ENCODE assay signal across 1 cellular context in the genomic region with DNA sequence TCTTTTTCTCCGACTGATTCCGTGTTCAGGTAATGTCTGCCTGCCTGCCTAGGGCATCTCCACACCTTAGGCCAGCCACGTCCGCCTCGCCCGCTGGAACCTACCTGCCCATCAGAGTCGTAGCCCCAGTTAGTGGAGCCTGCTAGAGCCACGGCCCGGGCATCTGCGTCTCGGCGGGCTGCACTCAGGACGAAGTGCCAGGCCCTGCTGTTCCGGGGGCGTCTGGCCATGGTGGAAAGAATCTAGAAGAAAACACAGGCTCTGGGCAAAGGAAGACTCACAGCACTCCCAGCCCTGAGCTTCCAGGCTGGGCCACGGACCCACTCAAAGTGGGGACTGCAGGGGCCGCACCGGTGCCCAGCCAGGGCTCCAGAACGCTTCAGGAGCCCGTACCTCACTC.
TF ChIP-seq lines count a peak whose summit lies in the region.

No MANE protein-coding gene starts in this region.

TF ChIP-seq in K562, 482 proteins besides CTCF, POLR2A, EP300 and RAD21:
- TF ChIP-seq TAF15 (IDR thresholded peaks at IDR 0.05; ENCODE audit: low read depth, low read length), result no peak
- no peak for TF ChIP-seq CREB3 (tag; conservative IDR thresholded peaks at IDR 0.05; ENCODE audit: low read depth)
- peak; percentile 20; the same call in 1 of the 2 replicates for TF ChIP-seq POLR2G (IDR thresholded peaks at IDR 0.05; ENCODE audit: low read depth, low read length)
- no peak for TF ChIP-seq ZNF146 (CRISPR knock-in tag; IDR thresholded peaks at IDR 0.05; ENCODE audit: unreplicated experiment)
- TF ChIP-seq GTF2A2 (tag; IDR thresholded peaks at IDR 0.05), result no peak
- no peak for TF ChIP-seq MXI1 (IDR thresholded peaks at IDR 0.05; ENCODE audit: low read depth, low read length)
- TF ChIP-seq, protein P1, sequence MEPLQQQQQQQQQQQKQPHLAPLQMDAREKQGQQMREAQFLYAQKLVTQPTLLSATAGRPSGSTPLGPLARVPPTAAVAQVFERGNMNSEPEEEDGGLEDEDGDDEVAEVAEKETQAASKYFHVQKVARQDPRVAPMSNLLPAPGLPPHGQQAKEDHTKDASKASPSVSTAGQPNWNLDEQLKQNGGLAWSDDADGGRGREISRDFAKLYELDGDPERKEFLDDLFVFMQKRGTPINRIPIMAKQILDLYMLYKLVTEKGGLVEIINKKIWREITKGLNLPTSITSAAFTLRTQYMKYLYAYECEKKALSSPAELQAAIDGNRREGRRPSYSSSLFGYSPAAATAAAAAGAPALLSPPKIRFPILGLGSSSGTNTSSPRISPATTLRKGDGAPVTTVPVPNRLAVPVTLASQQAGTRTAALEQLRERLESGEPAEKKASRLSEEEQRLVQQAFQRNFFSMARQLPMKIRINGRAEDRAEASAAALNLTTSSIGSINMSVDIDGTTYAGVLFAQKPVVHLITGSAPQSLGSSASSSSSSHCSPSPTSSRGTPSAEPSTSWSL (CRISPR knock-in tag; IDR thresholded peaks at IDR 0.05; ENCODE audit: borderline replicate concordance), result no peak
- TF ChIP-seq, protein P2, sequence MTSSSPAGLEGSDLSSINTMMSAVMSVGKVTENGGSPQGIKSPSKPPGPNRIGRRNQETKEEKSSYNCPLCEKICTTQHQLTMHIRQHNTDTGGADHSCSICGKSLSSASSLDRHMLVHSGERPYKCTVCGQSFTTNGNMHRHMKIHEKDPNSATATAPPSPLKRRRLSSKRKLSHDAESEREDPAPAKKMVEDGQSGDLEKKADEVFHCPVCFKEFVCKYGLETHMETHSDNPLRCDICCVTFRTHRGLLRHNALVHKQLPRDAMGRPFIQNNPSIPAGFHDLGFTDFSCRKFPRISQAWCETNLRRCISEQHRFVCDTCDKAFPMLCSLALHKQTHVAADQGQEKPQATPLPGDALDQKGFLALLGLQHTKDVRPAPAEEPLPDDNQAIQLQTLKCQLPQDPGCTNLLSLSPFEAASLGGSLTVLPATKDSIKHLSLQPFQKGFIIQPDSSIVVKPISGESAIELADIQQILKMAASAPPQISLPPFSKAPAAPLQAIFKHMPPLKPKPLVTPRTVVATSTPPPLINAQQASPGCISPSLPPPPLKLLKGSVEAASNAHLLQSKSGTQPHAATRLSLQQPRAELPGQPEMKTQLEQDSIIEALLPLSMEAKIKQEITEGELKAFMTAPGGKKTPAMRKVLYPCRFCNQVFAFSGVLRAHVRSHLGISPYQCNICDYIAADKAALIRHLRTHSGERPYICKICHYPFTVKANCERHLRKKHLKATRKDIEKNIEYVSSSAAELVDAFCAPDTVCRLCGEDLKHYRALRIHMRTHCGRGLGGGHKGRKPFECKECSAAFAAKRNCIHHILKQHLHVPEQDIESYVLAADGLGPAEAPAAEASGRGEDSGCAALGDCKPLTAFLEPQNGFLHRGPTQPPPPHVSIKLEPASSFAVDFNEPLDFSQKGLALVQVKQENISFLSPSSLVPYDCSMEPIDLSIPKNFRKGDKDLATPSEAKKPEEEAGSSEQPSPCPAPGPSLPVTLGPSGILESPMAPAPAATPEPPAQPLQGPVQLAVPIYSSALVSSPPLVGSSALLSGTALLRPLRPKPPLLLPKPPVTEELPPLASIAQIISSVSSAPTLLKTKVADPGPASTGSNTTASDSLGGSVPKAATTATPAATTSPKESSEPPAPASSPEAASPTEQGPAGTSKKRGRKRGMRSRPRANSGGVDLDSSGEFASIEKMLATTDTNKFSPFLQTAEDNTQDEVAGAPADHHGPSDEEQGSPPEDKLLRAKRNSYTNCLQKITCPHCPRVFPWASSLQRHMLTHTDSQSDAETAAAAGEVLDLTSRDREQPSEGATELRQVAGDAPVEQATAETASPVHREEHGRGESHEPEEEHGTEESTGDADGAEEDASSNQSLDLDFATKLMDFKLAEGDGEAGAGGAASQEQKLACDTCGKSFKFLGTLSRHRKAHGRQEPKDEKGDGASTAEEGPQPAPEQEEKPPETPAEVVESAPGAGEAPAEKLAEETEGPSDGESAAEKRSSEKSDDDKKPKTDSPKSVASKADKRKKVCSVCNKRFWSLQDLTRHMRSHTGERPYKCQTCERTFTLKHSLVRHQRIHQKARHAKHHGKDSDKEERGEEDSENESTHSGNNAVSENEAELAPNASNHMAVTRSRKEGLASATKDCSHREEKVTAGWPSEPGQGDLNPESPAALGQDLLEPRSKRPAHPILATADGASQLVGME (CRISPR knock-in tag; IDR thresholded peaks at IDR 0.05), result no peak
- no peak for TF ChIP-seq GTF2F1 (IDR thresholded peaks at IDR 0.05; ENCODE audit: low read depth, low read length)
- TF ChIP-seq TAF1 (IDR thresholded peaks at IDR 0.05; ENCODE audit: control insufficient read depth, extremely low read depth, insufficient read depth, low read length, severe bottlenecking), result no peak
- peak; percentile 0 for TF ChIP-seq RBM22 (IDR thresholded peaks at IDR 0.05; ENCODE audit: low read depth, low read length, poor library complexity, severe bottlenecking)
- TF ChIP-seq ZNF277 (CRISPR knock-in tag; IDR thresholded peaks at IDR 0.05; ENCODE audit: borderline replicate concordance), result no peak
- peak; percentile 26 for TF ChIP-seq CHD1 (IDR thresholded peaks at IDR 0.05; ENCODE audit: low read length)
- no peak for TF ChIP-seq NCOR1 (IDR thresholded peaks at IDR 0.05)
- TF ChIP-seq ZNF318 (IDR thresholded peaks at IDR 0.05; ENCODE audit: borderline replicate concordance in 1 of 2, low read depth in 1 of 2), result no peak
- TF ChIP-seq SP2 (IDR thresholded peaks at IDR 0.05; ENCODE audit: extremely low read depth, low read depth, low read length, poor library complexity, severe bottlenecking), result no peak
- TF ChIP-seq NR3C1 (CRISPR knock-in tag; IDR thresholded peaks at IDR 0.05), result no peak
- TF ChIP-seq MTF1 (CRISPR knock-in tag; IDR thresholded peaks at IDR 0.05; ENCODE audit: borderline replicate concordance), result no peak
- TF ChIP-seq PTBP1 (IDR thresholded peaks at IDR 0.05; ENCODE audit: low read depth, low read length), result no peak
- TF ChIP-seq POU5F1 (IDR thresholded peaks at IDR 0.05; ENCODE audit: borderline replicate concordance, low read depth, low read length, partially characterized antibody), result no peak
- TF ChIP-seq PURB (CRISPR knock-in tag; IDR thresholded peaks at IDR 0.05; ENCODE audit: low read depth), result no peak
- no peak for TF ChIP-seq REST (CRISPR knock-in tag; IDR thresholded peaks at IDR 0.05; ENCODE audit: low read depth)
- TF ChIP-seq, protein P3, sequence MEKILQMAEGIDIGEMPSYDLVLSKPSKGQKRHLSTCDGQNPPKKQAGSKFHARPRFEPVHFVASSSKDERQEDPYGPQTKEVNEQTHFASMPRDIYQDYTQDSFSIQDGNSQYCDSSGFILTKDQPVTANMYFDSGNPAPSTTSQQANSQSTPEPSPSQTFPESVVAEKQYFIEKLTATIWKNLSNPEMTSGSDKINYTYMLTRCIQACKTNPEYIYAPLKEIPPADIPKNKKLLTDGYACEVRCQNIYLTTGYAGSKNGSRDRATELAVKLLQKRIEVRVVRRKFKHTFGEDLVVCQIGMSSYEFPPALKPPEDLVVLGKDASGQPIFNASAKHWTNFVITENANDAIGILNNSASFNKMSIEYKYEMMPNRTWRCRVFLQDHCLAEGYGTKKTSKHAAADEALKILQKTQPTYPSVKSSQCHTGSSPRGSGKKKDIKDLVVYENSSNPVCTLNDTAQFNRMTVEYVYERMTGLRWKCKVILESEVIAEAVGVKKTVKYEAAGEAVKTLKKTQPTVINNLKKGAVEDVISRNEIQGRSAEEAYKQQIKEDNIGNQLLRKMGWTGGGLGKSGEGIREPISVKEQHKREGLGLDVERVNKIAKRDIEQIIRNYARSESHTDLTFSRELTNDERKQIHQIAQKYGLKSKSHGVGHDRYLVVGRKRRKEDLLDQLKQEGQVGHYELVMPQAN (IDR thresholded peaks at IDR 0.05; ENCODE audit: borderline replicate concordance), result no peak
- no peak for TF ChIP-seq ZNF79 (CRISPR knock-in tag; IDR thresholded peaks at IDR 0.05; ENCODE audit: low read depth)
